11 cellular contexts compared by ENCODE assay signal in genomic region chr19:35856001-35856400, GRCh38. TPM values are rescaled to one million over a fixed set of nuclear protein-coding genes. Genes with fewer than 3 reads are reported as not detected.
DNase-seq lines count a peak whose midpoint lies in the region; ATAC-seq, FAIRE-seq and TF ChIP-seq lines count a peak whose summit lies in the region.
"Had no signal": no experiment of that assay in that cellular context is flagged by ENCODE, and none has a peak within 500 bp of the region (broad histone marks: within the 10 kb centered on the region; RNA-seq: fewer than 3 reads in every experiment).

No MANE protein-coding gene starts in this region.

- peaks cover 10% of the 10 kb centered on the region for H3K27me3 ChIP-seq in thoracic aorta (replicated peaks; ENCODE audit: insufficient read depth)

- no peaks in the 10 kb centered on the region for H3K36me3 ChIP-seq in thoracic aorta
- H3K36me3 ChIP-seq: adrenal gland had no signal

- no peaks in the 10 kb centered on the region for H3K9me3 ChIP-seq in thoracic aorta
- H3K9me3 ChIP-seq: adrenal gland had no signal

- no peak overlapping the region for H3K4me3 Mint-ChIP-seq in natural killer cell treated with Interleukin-12 subunit alpha and Interleukin-12 subunit beta and Interleukin-15 and Interleukin-18, amount 100 ng/mL, for 72 hours
- H3K4me3 Mint-ChIP-seq in natural killer cell (no peak overlapping the region), T-cell (peak overlapping the region in 2 of 3 donors; percentile 43 to 77)

- peaks cover 45 to 63% of the 10 kb centered on the region in 2 donors for H3K27me3 Mint-ChIP-seq in natural killer cell treated with Interleukin-12 subunit alpha and Interleukin-12 subunit beta and Interleukin-15 and Interleukin-18, amount 100 ng/mL, for 72 hours
- peaks cover 49 to 66% of the 10 kb centered on the region in 2 donors for H3K27me3 Mint-ChIP-seq in natural killer cell (ENCODE audit: low read depth in 2 of 2)
- peaks cover 46 to 70% of the 10 kb centered on the region in 2 donors for H3K27me3 Mint-ChIP-seq in T-cell

- peak; percentile 44 for DNase-seq in natural killer cell treated with Interleukin-12 subunit alpha and Interleukin-12 subunit beta and Interleukin-15 and Interleukin-18, amount 100 ng/mL, for 72 hours (ENCODE audit: low spot score)
- DNase-seq in natural killer cell (no peak), T-cell (no peak), iPS-NIHi11 (ENCODE audit: low spot score) (peak; percentile 81), thoracic aorta (ENCODE audit: low spot score) (no peak), NOMO-1 treated with DMSO at 0.1 percent for 48 hours (lab: John Stamatoyannopoulos, UW; ENCODE audit: unreplicated experiment) (no peak), frontal cortex (ENCODE audit: low spot score in 2 of 2) (no peak)
- DNase-seq: adrenal gland had no signal

- no peaks in the 10 kb centered on the region for H3K9me3 Mint-ChIP-seq in natural killer cell treated with Interleukin-12 subunit alpha and Interleukin-12 subunit beta and Interleukin-15 and Interleukin-18, amount 100 ng/mL, for 72 hours
- no peaks in the 10 kb centered on the region for H3K9me3 Mint-ChIP-seq in natural killer cell
- no peaks in the 10 kb centered on the region for H3K9me3 Mint-ChIP-seq in T-cell
- H3K9me3 Mint-ChIP-seq: activated B cell treated with CpG ODN at 0.5 μM for 24 hours had no signal

- POLR2A ChIA-PET in T-cell (lab: Charles Lee), result no interaction called here

- no peak for FAIRE-seq in frontal cortex (lab: Jason Lieb, UNC)
- FAIRE-seq: urothelium cell line had no signal

- no peak for ATAC-seq in natural killer cell treated with Interleukin-12 subunit alpha and Interleukin-12 subunit beta and Interleukin-15 and Interleukin-18, amount 100 ng/mL, for 72 hours
- ATAC-seq in natural killer cell (no peak), T-cell (replicated peaks in 1 of 4) (no peak), thoracic aorta (ENCODE audit: insufficient number of reproducible peaks, low FRiP score, low read depth) (no peak), HG03108 (IDR thresholded peaks at IDR 0.05; ENCODE audit: unreplicated experiment) (no peak)

- peaks cover 0 to 15% of the 10 kb centered on the region in 2 donors for H3K4me1 ChIP-seq in thoracic aorta (ENCODE audit: control insufficient read depth in 1 of 2, low read depth in 2 of 2)

- no peak overlapping the region for H3K27ac Mint-ChIP-seq in natural killer cell treated with Interleukin-12 subunit alpha and Interleukin-12 subunit beta and Interleukin-15 and Interleukin-18, amount 100 ng/mL, for 72 hours
- H3K27ac Mint-ChIP-seq in natural killer cell (no peak overlapping the region), T-cell (no peak overlapping the region)
- H3K27ac Mint-ChIP-seq: activated B cell treated with CpG ODN at 0.5 μM for 24 hours had no signal

- peaks cover 0 to 8% of the 10 kb centered on the region in 2 donors for H3K4me1 Mint-ChIP-seq in natural killer cell treated with Interleukin-12 subunit alpha and Interleukin-12 subunit beta and Interleukin-15 and Interleukin-18, amount 100 ng/mL, for 72 hours (ENCODE audit: low read depth in 2 of 2)
- H3K4me1 Mint-ChIP-seq in natural killer cell (peaks cover 0 to 12% of the 10 kb centered on the region in 2 donors), T-cell (peaks cover 6 to 11% (median 11%) of the 10 kb centered on the region in 3 donors)

- peak overlapping the region; percentile 72 for H3K4me3 ChIP-seq in thoracic aorta

- H3K27ac ChIP-seq in thoracic aorta, result no peak overlapping the region
- H3K27ac ChIP-seq: adrenal gland had no signal

- TF ChIP-seq CTCF in natural killer cell (IDR thresholded peaks at IDR 0.05), result no peak
- TF ChIP-seq CTCF in thoracic aorta (IDR thresholded peaks at IDR 0.05), result no peak

- intact Hi-C loops in natural killer cell (cut with micrococcal nuclease), result no loop called here

- H3K36me3 Mint-ChIP-seq in natural killer cell treated with Interleukin-12 subunit alpha and Interleukin-12 subunit beta and Interleukin-15 and Interleukin-18, amount 100 ng/mL, for 72 hours, result no peaks in the 10 kb centered on the region
- H3K36me3 Mint-ChIP-seq in natural killer cell (no peaks in the 10 kb centered on the region), T-cell (no peaks in the 10 kb centered on the region)

- CTCF ChIA-PET in T-cell (lab: Charles Lee), result no interaction called here

RNA-seq across cellular contexts. Expression of gene KIRREL2, which starts 0.7 kb away (rescaled TPM):
- 1 to 10 TPM; 1.3 to 2.2 TPM for total RNA-seq in natural killer cell treated with Interleukin-12 subunit alpha and Interleukin-12 subunit beta and Interleukin-15 and Interleukin-18, amount 100 ng/mL, for 72 hours
- total RNA-seq in natural killer cell, result under 1 TPM in 1 of 3 donors, not detected in 2; 0.27 TPM
- under 1 TPM; 0.16 to 0.28 (median 0.25) TPM for total RNA-seq in T-cell
- under 1 TPM in 1 of 2 donors, not detected in 1; 0.92 TPM for total RNA-seq in thoracic aorta
- 0.41 TPM for total RNA-seq in frontal cortex
- total RNA-seq: activated B cell treated with CpG ODN at 0.5 μM for 24 hours had no signal

RNA-seq across cellular contexts. Expression of gene NPHS1, which starts 3.7 kb away (rescaled TPM):
- not detected for total RNA-seq in natural killer cell treated with Interleukin-12 subunit alpha and Interleukin-12 subunit beta and Interleukin-15 and Interleukin-18, amount 100 ng/mL, for 72 hours
- total RNA-seq in natural killer cell (under 1 TPM in 1 of 3 donors, not detected in 2; 0.93 TPM), T-cell (under 1 TPM in 2 of 5 donors, not detected in 3; 0.06 to 0.33 TPM), thoracic aorta (not detected), frontal cortex (1.2 TPM)

RNA-seq across cellular contexts. Expression of gene APLP1, which starts 12.4 kb away (rescaled TPM):
- total RNA-seq in natural killer cell treated with Interleukin-12 subunit alpha and Interleukin-12 subunit beta and Interleukin-15 and Interleukin-18, amount 100 ng/mL, for 72 hours, result 1 to 10 TPM; 1.9 TPM
- total RNA-seq in natural killer cell (not detected), T-cell (1 to 10 TPM in 1 of 5 donors, under 1 TPM in 3, not detected in 1; 0.15 to 1.3 (median 0.33) TPM), thoracic aorta (10 to 100 TPM; 28.1 to 47.2 TPM), frontal cortex (214 TPM)
- total RNA-seq: activated B cell treated with CpG ODN at 0.5 μM for 24 hours had no signal

RNA-seq across cellular contexts. Expression of gene PRODH2, which starts 43.4 kb away (rescaled TPM):
- total RNA-seq in natural killer cell treated with Interleukin-12 subunit alpha and Interleukin-12 subunit beta and Interleukin-15 and Interleukin-18, amount 100 ng/mL, for 72 hours, result not detected
- total RNA-seq in natural killer cell, result not detected
- not detected for total RNA-seq in T-cell
- total RNA-seq in thoracic aorta, result not detected
- total RNA-seq in frontal cortex, result not detected
- total RNA-seq: activated B cell treated with CpG ODN at 0.5 μM for 24 hours had no signal

RNA-seq across cellular contexts. Expression of gene NFKBID, which starts 44.3 kb away (rescaled TPM):
- total RNA-seq in natural killer cell treated with Interleukin-12 subunit alpha and Interleukin-12 subunit beta and Interleukin-15 and Interleukin-18, amount 100 ng/mL, for 72 hours, result 10 to 100 TPM; 54.4 to 68.7 TPM
- 100 to 1,000 TPM in 2 of 3 donors, 10 to 100 TPM in 1; 90.1 to 220 (median 101) TPM for total RNA-seq in natural killer cell
- 10 to 100 TPM; 45.1 to 78.3 (median 51.4) TPM for total RNA-seq in T-cell
- total RNA-seq in thoracic aorta, result 10 to 100 TPM in 1 of 2 donors, 1 to 10 TPM in 1; 5.4 to 32.6 TPM
- total RNA-seq in frontal cortex, result 2.4 TPM

Comparison
In these comparisons a context has a peak if more than half of its experiments do, and no peak if none do; other contexts are left out.
1. DNase-seq: peak in natural killer cell treated with Interleukin-12 subunit alpha and Interleukin-12 subunit beta and Interleukin-15 and Interleukin-18, amount 100 ng/mL, for 72 hours (single experiment) and iPS-NIHi11 (single experiment); none in natural killer cell (single experiment), T-cell (0 of 34), thoracic aorta (single experiment), NOMO-1 treated with DMSO at 0.1 percent for 48 hours (single experiment) and frontal cortex (0 of 2).
2. H3K4me3 Mint-ChIP-seq: peak in T-cell (2 of 3); none in natural killer cell treated with Interleukin-12 subunit alpha and Interleukin-12 subunit beta and Interleukin-15 and Interleukin-18, amount 100 ng/mL, for 72 hours (single experiment) and natural killer cell (single experiment).
3. RNA of gene APLP1, which starts 12.4 kb away (total RNA-seq): 214 TPM in frontal cortex (single experiment) and 28.1 to 47.2 TPM in thoracic aorta; 1.9 TPM in natural killer cell treated with Interleukin-12 subunit alpha and Interleukin-12 subunit beta and Interleukin-15 and Interleukin-18, amount 100 ng/mL, for 72 hours, 0.15 to 1.3 TPM in T-cell and not detected in natural killer cell; every median in the first group is over 10 times any median in the second.